22 cellular contexts compared by ENCODE assay signal in genomic region chr6:158438201-158438600, GRCh38.
"Had no signal": no experiment of that assay in that cellular context is flagged by ENCODE, and none has a peak within 500 bp of the region (broad histone marks: within the 10 kb centered on the region; RNA-seq: fewer than 3 reads in every experiment).

No MANE protein-coding gene starts in this region.

- H3K4me3 Mint-ChIP-seq: dendritic cell treated with granulocyte-macrophage colony-stimulating factor and Interleukin-4, amounts not matched to agents 40 ng/mL and 50 ng/mL, for 4 days; effector memory CD8-positive, alpha-beta T cell; endodermal cell; immature natural killer cell; mesothelial cell of epicardium had no signal

- H3K36me3 ChIP-seq: colonic mucosa, lower lobe of right lung had no signal

- H3K27ac ChIP-seq: colonic mucosa, epithelial cell of prostate, foreskin keratinocyte, gastroesophageal sphincter, heart right ventricle, left lung, lower lobe of right lung had no signal

- H3K27me3 Mint-ChIP-seq: dendritic cell treated with granulocyte-macrophage colony-stimulating factor and Interleukin-4, amounts not matched to agents 40 ng/mL and 50 ng/mL, for 4 days; effector memory CD8-positive, alpha-beta T cell had no signal

- H3K9me3 Mint-ChIP-seq: dendritic cell treated with granulocyte-macrophage colony-stimulating factor and Interleukin-4, amounts not matched to agents 40 ng/mL and 50 ng/mL, for 4 days; effector memory CD8-positive, alpha-beta T cell; endodermal cell; immature natural killer cell; mesothelial cell of epicardium had no signal

- H3K27me3 ChIP-seq: colonic mucosa, foreskin keratinocyte, gastroesophageal sphincter, heart right ventricle, left lung had no signal

- H3K4me1 Mint-ChIP-seq: endodermal cell had no signal

- ATAC-seq: effector memory CD8-positive, alpha-beta T cell; esophagus mucosa; foreskin keratinocyte; gastroesophageal sphincter; heart right ventricle; left cardiac atrium; left lung; left ventricle myocardium superior; lower lobe of right lung; mucosa of descending colon had no signal

- H3K27ac Mint-ChIP-seq: dendritic cell treated with granulocyte-macrophage colony-stimulating factor and Interleukin-4, amounts not matched to agents 40 ng/mL and 50 ng/mL, for 4 days; endodermal cell; mesothelial cell of epicardium had no signal

- H3K9me3 ChIP-seq: colonic mucosa, gastroesophageal sphincter, heart right ventricle, left lung, lower lobe of right lung, mucosa of descending colon had no signal

- DNase-seq: cerebellar nuclear complex; colonic mucosa; cortex of kidney; effector CD8-positive, alpha-beta T cell; effector memory CD8-positive, alpha-beta T cell; endodermal cell; erythroblast; foreskin keratinocyte; heart right ventricle; hippocampal formation; immature natural killer cell; left cardiac atrium; left lung; left ventricle myocardium superior; lower lobe of right lung; mesenchymal stem cell; mucosa of descending colon had no signal

- H3K4me1 ChIP-seq: colonic mucosa, foreskin keratinocyte, left lung, lower lobe of right lung had no signal

- H3K4me3 ChIP-seq: colonic mucosa, gastroesophageal sphincter, heart right ventricle, left lung, lower lobe of right lung, mucosa of descending colon had no signal
